Comparison of ENCODE assay signal across 10 cellular contexts in the genomic region with DNA sequence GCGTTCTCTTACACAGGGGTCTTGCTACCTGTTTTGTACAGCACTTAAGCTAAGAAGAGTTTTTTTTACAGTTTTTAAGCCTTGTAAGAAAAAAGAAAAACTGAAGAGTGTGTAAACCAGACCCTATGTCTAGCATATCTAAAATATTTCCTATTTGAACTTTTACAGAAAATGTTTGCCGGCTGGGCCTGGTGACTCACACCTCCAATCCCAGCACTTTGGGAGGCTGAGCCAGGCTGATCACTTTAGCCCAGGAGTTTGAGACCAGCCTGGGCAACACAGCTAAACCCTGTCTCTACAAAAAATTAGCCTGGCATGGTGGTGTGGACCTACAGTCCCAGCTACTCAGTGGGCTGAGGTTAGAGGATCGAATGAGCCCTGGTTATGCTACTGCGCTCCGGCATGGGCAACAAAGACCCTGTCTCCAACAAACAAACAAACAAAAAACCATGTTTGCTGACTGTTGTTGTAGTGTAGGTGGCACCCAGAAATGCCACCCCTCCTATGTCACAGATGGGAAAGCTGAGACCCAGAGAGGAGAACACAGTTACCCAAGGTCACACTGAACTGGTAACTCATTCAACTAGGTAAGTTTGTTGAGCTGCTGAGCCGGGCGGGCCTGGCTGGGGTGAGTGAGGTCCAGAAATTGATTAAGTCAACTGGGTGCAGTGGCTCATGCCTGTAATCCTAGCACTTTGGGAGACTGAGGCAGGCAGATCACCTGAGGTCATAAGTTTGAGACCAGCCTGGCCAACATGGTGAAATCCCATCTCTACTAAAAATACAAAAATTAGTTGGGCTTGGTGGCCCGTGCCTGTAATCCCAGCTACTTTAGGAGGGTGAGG. TPM values are rescaled to one million over a fixed set of nuclear protein-coding genes. Genes with fewer than 3 reads are reported as not detected.
DNase-seq lines count a peak whose midpoint lies in the region; ATAC-seq and TF ChIP-seq lines count a peak whose summit lies in the region.
"Had no signal": no experiment of that assay in that cellular context is flagged by ENCODE, and none has a peak within 500 bp of the region (broad histone marks: within the 10 kb centered on the region; RNA-seq: fewer than 3 reads in every experiment).

No MANE protein-coding gene starts in this region.

- no peak for DNase-seq in T-helper 2 cell treated with Interferon-gamma antibody and Interleukin-4, amounts not matched to agents 5 μg/mL and 100 μg/mL, for 36 hours (ENCODE audit: low spot score)
- no peak for DNase-seq in T-helper 2 cell
- DNase-seq in WTC11 (ENCODE audit: low spot score): no peak
- DNase-seq in fibroblast of peridontal ligament (ENCODE audit: extremely low read depth): peak; percentile 40
- no peak for DNase-seq in smooth muscle cell (lab: John Stamatoyannopoulos, UW; ENCODE audit: unreplicated experiment)
- DNase-seq in anterior cingulate cortex (lab: John Stamatoyannopoulos, UW): no peak
- DNase-seq: ACHN; activated CD8-positive, alpha-beta memory T cell treated with anti-CD3 and anti-CD28 coated beads for 24 hours had no signal

- peak overlapping the region; percentile 80 for H3K4me3 Mint-ChIP-seq in T-helper 2 cell treated with Interferon-gamma antibody and Interleukin-4, amounts not matched to agents 5 μg/mL and 100 μg/mL, for 36 hours
- peak overlapping the region; percentile 91 for H3K4me3 Mint-ChIP-seq in WTC11

- H3K4me1 Mint-ChIP-seq in T-helper 2 cell treated with Interferon-gamma antibody and Interleukin-4, amounts not matched to agents 5 μg/mL and 100 μg/mL, for 36 hours (ENCODE audit: low read depth): peaks cover 17% of the 10 kb centered on the region
- H3K4me1 Mint-ChIP-seq in WTC11: peaks cover 40% of the 10 kb centered on the region

- no peaks in the 10 kb centered on the region for H3K9me3 ChIP-seq in smooth muscle cell (replicated peaks; ENCODE audit: low read depth)

- TF ChIP-seq CTCF in WTC11 (IDR thresholded peaks at IDR 0.05) (no peak), smooth muscle cell (IDR thresholded peaks at IDR 0.05; ENCODE audit: borderline replicate concordance, insufficient read depth, poor library complexity, severe bottlenecking) (no peak)

- ATAC-seq in WTC11 (no peak), GM19455 (IDR thresholded peaks at IDR 0.05; ENCODE audit: unreplicated experiment) (no peak), GM21717 (IDR thresholded peaks at IDR 0.05; ENCODE audit: unreplicated experiment) (no peak)

- peak overlapping the region; percentile 87 for H3K4me2 ChIP-seq in smooth muscle cell

- peaks cover 16% of the 10 kb centered on the region for H3F3A ChIP-seq in smooth muscle cell (ENCODE audit: low read depth)

- no peaks in the 10 kb centered on the region for H3K9me3 Mint-ChIP-seq in T-helper 2 cell treated with Interferon-gamma antibody and Interleukin-4, amounts not matched to agents 5 μg/mL and 100 μg/mL, for 36 hours
- H3K9me3 Mint-ChIP-seq in WTC11: no peaks in the 10 kb centered on the region

- H3K79me2 ChIP-seq in smooth muscle cell (ENCODE audit: low read depth): peaks cover 31% of the 10 kb centered on the region

- H3K9ac ChIP-seq in smooth muscle cell (ENCODE audit: low read depth): peak overlapping the region; percentile 72

- H3K36me3 ChIP-seq in smooth muscle cell (ENCODE audit: low read depth): no peaks in the 10 kb centered on the region

- H3K27me3 Mint-ChIP-seq in T-helper 2 cell treated with Interferon-gamma antibody and Interleukin-4, amounts not matched to agents 5 μg/mL and 100 μg/mL, for 36 hours (ENCODE audit: low read depth): no peaks in the 10 kb centered on the region
- peaks cover 3% of the 10 kb centered on the region; the same call in 1 of the 2 replicates for H3K27me3 Mint-ChIP-seq in WTC11 (ENCODE audit: low read depth)

- H2AFZ ChIP-seq in smooth muscle cell (ENCODE audit: low read depth): no peak overlapping the region

- peaks cover 12% of the 10 kb centered on the region for H3K36me3 Mint-ChIP-seq in T-helper 2 cell treated with Interferon-gamma antibody and Interleukin-4, amounts not matched to agents 5 μg/mL and 100 μg/mL, for 36 hours (ENCODE audit: low read depth)
- H3K36me3 Mint-ChIP-seq in WTC11: no peaks in the 10 kb centered on the region

- peak overlapping the region; percentile 92 for H3K27ac ChIP-seq in smooth muscle cell (ENCODE audit: low read depth)

- H3K27me3 ChIP-seq in smooth muscle cell (ENCODE audit: low read depth): no peaks in the 10 kb centered on the region

- CTCF ChIA-PET in WTC11 (lab: Charles Lee): interaction anchor here (0.7 to 3.2 kb wide), 7 partner anchors 8 to 137 kb away, joined by 3 to 16 read pairs (median 3); no protein-coding TSS in a partner anchor

- peaks cover 11% of the 10 kb centered on the region for H4K20me1 ChIP-seq in smooth muscle cell (ENCODE audit: low read depth)

- H3K4me1 ChIP-seq in smooth muscle cell (ENCODE audit: low read depth): no peaks in the 10 kb centered on the region

- peak overlapping the region; percentile 75 for H3K27ac Mint-ChIP-seq in T-helper 2 cell treated with Interferon-gamma antibody and Interleukin-4, amounts not matched to agents 5 μg/mL and 100 μg/mL, for 36 hours
- H3K27ac Mint-ChIP-seq in WTC11: 0 out of 2 replicates have a peak overlapping the region, but pooled peaks have one; percentile 32

- POLR2A ChIA-PET in WTC11 (lab: Charles Lee): interaction anchor here (1.3 kb wide), 1 partner anchor 9 kb away, joined by 3 read pairs; the partner anchor contains the start of gene RTN2

- 78% methylated on average over 8 of the region's 8 CpGs for WGBS in smooth muscle cell (ENCODE audit: low lambda C conversion rate)

- no peak overlapping the region for H3K4me3 ChIP-seq in smooth muscle cell

TF ChIP-seq in WTC11, 78 proteins besides CTCF, POLR2A, EP300 and RAD21:
- TF ChIP-seq MYBL2 (CRISPR knock-in tag; IDR thresholded peaks at IDR 0.05): no peak
- 0 out of 2 replicates have a peak, but pooled peaks have one; percentile 16 for TF ChIP-seq GABPB1 (CRISPR knock-in tag; IDR thresholded peaks at IDR 0.05)

RNA-seq across cellular contexts. Expression of gene VASP, which starts 1.9 kb away (rescaled TPM):
- total RNA-seq in WTC11 (2021) (143 to 146 TPM (median 144 TPM) in 3 replicates), smooth muscle cell (75.8 and 83.8 TPM in 2 replicates)
- polyA plus RNA-seq in smooth muscle cell: 73.6 and 107 TPM in 2 replicates

RNA-seq across cellular contexts. Expression of gene PPM1N, which starts 7.1 kb away (rescaled TPM):
- total RNA-seq in WTC11 (2021): 10.3 to 15.1 TPM (median 14.2 TPM) in 3 replicates
- 0.58 TPM in 1 of 2 replicates, not detected in the other for total RNA-seq in smooth muscle cell
- polyA plus RNA-seq in smooth muscle cell: 0.16 and 1.3 TPM in 2 replicates

RNA-seq across cellular contexts. Expression of gene RTN2, which starts 8.5 kb away (rescaled TPM):
- total RNA-seq in WTC11 (2021) (25.1 to 27.8 TPM (median 27.4 TPM) in 3 replicates), smooth muscle cell (6.3 and 20.5 TPM in 2 replicates)
- polyA plus RNA-seq in smooth muscle cell: 24.4 and 28.0 TPM in 2 replicates

RNA-seq across cellular contexts. Expression of gene FOSB, which starts 37.6 kb away (rescaled TPM):
- 2.3 to 7.2 TPM (median 5.4 TPM) in 3 replicates for total RNA-seq in WTC11 (2021)
- total RNA-seq in smooth muscle cell: 171 and 186 TPM in 2 replicates
- polyA plus RNA-seq in smooth muscle cell: 178 and 299 TPM in 2 replicates
